ENCODE assay signal across 31 cellular contexts in genomic region chrX:17627026-17627425, GRCh38.
"Had no signal": no experiment of that assay in that cellular context is flagged by ENCODE, and none has a peak within 500 bp of the region (broad histone marks: within the 10 kb centered on the region; RNA-seq: fewer than 3 reads in every experiment).

No MANE protein-coding gene starts in this region.

- H3K27me3 ChIP-seq: neural progenitor cell, neutrophil, stomach, thyroid gland, transverse colon, upper lobe of right lung had no signal

- H3K79me2 ChIP-seq: parathyroid adenoma had no signal

- H3K9ac ChIP-seq: neural progenitor cell, parathyroid adenoma had no signal

- H3K4me2 ChIP-seq: neural progenitor cell had no signal

- H3K4me3 Mint-ChIP-seq: immature natural killer cell; naive thymus-derived CD8-positive, alpha-beta T cell; nephron progenitor cell; neural progenitor cell; stimulated activated naive B cell treated with anti-CD40 and anti-IgM and Interleukin-4, amounts not matched to agents 10 μg/mL and 1 μg/mL and 100 μg/mL, for 72 hours had no signal

- DNase-seq: hypothalamus; immature natural killer cell; kidney; left colon; left lung; lower lobe of right lung; mammary epithelial cell; mesenchymal stem cell; naive thymus-derived CD8-positive, alpha-beta T cell; nephron progenitor cell; occipital lobe; retina; right cardiac atrium; stimulated activated CD4-positive, alpha-beta T cell treated with anti-CD3 and anti-CD28 coated beads, Interleukin-12 subunit alpha, Interleukin-12 subunit beta, amount 100 ng/mL, for 4 hours; stimulated activated CD4-positive, alpha-beta T cell treated with anti-CD3 and anti-CD28 coated beads, Interleukin-15, amount 100 ng/mL, for 24 hours; stimulated activated CD4-positive, alpha-beta T cell treated with anti-CD3 and anti-CD28 coated beads, Interleukin-2, amount 100 ng/mL, for 24 hours; stimulated activated CD4-positive, alpha-beta T cell treated with anti-CD3 and anti-CD28 coated beads, Interleukin-4, amount 100 ng/mL, for 1 hour; stimulated activated naive B cell treated with anti-CD40 and anti-IgM and Interleukin-4, amounts not matched to agents 10 μg/mL and 1 μg/mL and 100 μg/mL, for 72 hours; stimulated activated naive CD8-positive, alpha-beta T cell treated with anti-CD3 and anti-CD28 coated beads, Interleukin-15, Interleukin-2, amounts not matched to agents 100 U/mL and 50 U/mL, for 24 hours; stomach; thyroid gland; transverse colon; upper lobe of right lung had no signal

- H3K9me3 ChIP-seq: left lung, lower lobe of right lung, neutrophil, stomach, thyroid gland, transverse colon, upper lobe of right lung had no signal

- H3K36me3 ChIP-seq: left lung, lower lobe of right lung, neural progenitor cell, neutrophil, stomach, thyroid gland, transverse colon, upper lobe of right lung had no signal

- H2AFZ ChIP-seq: neural progenitor cell, parathyroid adenoma had no signal

- H3K27ac ChIP-seq: left lung, lower lobe of right lung, neural progenitor cell, neutrophil, parathyroid adenoma, skin epidermis, stomach, thyroid gland, transverse colon, upper lobe of right lung had no signal

- H3K9me3 Mint-ChIP-seq: nephron progenitor cell had no signal

- ATAC-seq: left colon; left lung; lower lobe of right lung; naive thymus-derived CD8-positive, alpha-beta T cell; right cardiac atrium; sciatic nerve; stimulated activated naive B cell treated with anti-CD40 and anti-IgM and Interleukin-4, amounts not matched to agents 10 μg/mL and 1 μg/mL and 100 μg/mL, for 72 hours; stimulated activated naive CD8-positive, alpha-beta T cell treated with anti-CD3 and anti-CD28 coated beads, Interleukin-15, Interleukin-2, amounts not matched to agents 100 U/mL and 50 U/mL, for 24 hours; upper lobe of right lung had no signal

- H3K4me3 ChIP-seq: left lung, lower lobe of right lung, neural progenitor cell, skin epidermis, stomach, thyroid gland, transverse colon, upper lobe of right lung had no signal

- H3K4me1 Mint-ChIP-seq: immature natural killer cell; naive thymus-derived CD8-positive, alpha-beta T cell; stimulated activated naive B cell treated with anti-CD40 and anti-IgM and Interleukin-4, amounts not matched to agents 10 μg/mL and 1 μg/mL and 100 μg/mL, for 72 hours had no signal

- H3K27me3 Mint-ChIP-seq: naive thymus-derived CD8-positive, alpha-beta T cell; progenitor cell of endocrine pancreas had no signal

- H3K36me3 Mint-ChIP-seq: immature natural killer cell; naive thymus-derived CD8-positive, alpha-beta T cell; neural progenitor cell; stimulated activated naive B cell treated with anti-CD40 and anti-IgM and Interleukin-4, amounts not matched to agents 10 μg/mL and 1 μg/mL and 100 μg/mL, for 72 hours had no signal

- H3K27ac Mint-ChIP-seq: immature natural killer cell; naive thymus-derived CD8-positive, alpha-beta T cell; nephron progenitor cell; neural progenitor cell; stimulated activated naive B cell treated with anti-CD40 and anti-IgM and Interleukin-4, amounts not matched to agents 10 μg/mL and 1 μg/mL and 100 μg/mL, for 72 hours had no signal

- FAIRE-seq: islet of Langerhans, kidney, urothelium cell line had no signal

- H3K4me1 ChIP-seq: left lung, lower lobe of right lung, neural progenitor cell, parathyroid adenoma, stomach, thyroid gland, transverse colon, upper lobe of right lung had no signal
